ENCODE assay signal across 17 cellular contexts in the genomic region with DNA sequence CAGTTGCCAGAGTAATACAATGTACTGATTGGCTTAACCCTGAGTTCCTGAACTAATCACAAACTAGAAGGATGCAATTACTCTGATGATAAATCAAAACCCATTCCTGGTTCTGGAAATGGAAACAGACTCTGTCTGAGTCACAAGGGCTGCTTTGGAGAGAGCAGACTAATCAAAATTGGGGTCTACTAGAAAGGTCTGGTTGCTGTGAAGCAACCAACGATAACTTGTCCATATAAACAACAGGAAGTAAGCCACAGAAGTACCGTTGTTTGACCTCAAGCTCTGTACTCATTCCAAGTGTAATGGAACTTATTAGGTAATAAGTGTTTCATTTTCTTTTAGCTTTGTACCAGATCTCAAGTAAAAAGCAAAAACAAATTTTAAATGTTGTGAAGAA. TPM values are rescaled to one million over a fixed set of nuclear protein-coding genes. Genes with fewer than 3 reads are reported as not detected.
DNase-seq lines count a peak whose midpoint lies in the region; ATAC-seq and TF ChIP-seq lines count a peak whose summit lies in the region.
"Had no signal": no experiment of that assay in that cellular context is flagged by ENCODE, and none has a peak within 500 bp of the region (broad histone marks: within the 10 kb centered on the region; RNA-seq: fewer than 3 reads in every experiment).

No MANE protein-coding gene starts in this region.

- H3K9me3 Mint-ChIP-seq in activated naive CD8-positive, alpha-beta T cell treated with anti-CD3 and anti-CD28 coated beads, Interleukin-2, amount 50 U/mL, for 24 hours, result no peaks in the 10 kb centered on the region
- H3K9me3 Mint-ChIP-seq: activated naive CD4-positive, alpha-beta T cell treated with anti-CD3 and anti-CD28 coated beads for 36 hours had no signal

- H4K20me1 ChIP-seq in osteoblast (ENCODE audit: insufficient read depth, low read length), result no peaks in the 10 kb centered on the region

- H3K27me3 Mint-ChIP-seq in activated naive CD8-positive, alpha-beta T cell treated with anti-CD3 and anti-CD28 coated beads, Interleukin-2, amount 50 U/mL, for 24 hours, result no peaks in the 10 kb centered on the region

- no peak for TF ChIP-seq CTCF in osteoblast (IDR thresholded peaks at IDR 0.05; ENCODE audit: extremely low read depth, low read depth, low read length)

- H3K4me3 ChIP-seq in osteoblast (ENCODE audit: insufficient read depth, low read length), result no peak overlapping the region
- H3K4me3 ChIP-seq: K562, pancreas had no signal

- peak; percentile 64 for DNase-seq in SIG-M5 treated with dmso at 0.1 percent for 504 hours (lab: John Stamatoyannopoulos, UW; ENCODE audit: unreplicated experiment)
- DNase-seq in SIG-M5 (lab: John Stamatoyannopoulos, UW), result no peak
- peak; percentile 65 for DNase-seq in M059J (ENCODE audit: low read depth)
- DNase-seq in activated naive CD8-positive, alpha-beta T cell treated with anti-CD3 and anti-CD28 coated beads, Interleukin-2, amount 50 U/mL, for 24 hours, result no peak
- DNase-seq in osteoblast (ENCODE audit: insufficient read length, low spot score, missing footprints), result peak; percentile 78
- no peak for DNase-seq in NCI-H1092 treated with DMSO at 0.1 percent for 48 hours (lab: John Stamatoyannopoulos, UW)
- DNase-seq in HPDE6-E6E7 (ENCODE audit: extremely low spot score), result no peak
- DNase-seq: activated CD4-positive, CD25-positive, alpha-beta regulatory T cell treated with anti-CD3 and anti-CD28 coated beads, Interleukin-2, amount 50 U/mL, for 72 hours; activated naive CD4-positive, alpha-beta T cell treated with anti-CD3 and anti-CD28 coated beads for 36 hours; DMS79; left ventricle myocardium superior; NCI-H2227 treated with DMSO at 0.1 percent for 48 hours; pancreas had no signal

- H3K4me3 Mint-ChIP-seq in activated naive CD8-positive, alpha-beta T cell treated with anti-CD3 and anti-CD28 coated beads, Interleukin-2, amount 50 U/mL, for 24 hours, result no peak overlapping the region
- H3K4me3 Mint-ChIP-seq: activated naive CD4-positive, alpha-beta T cell treated with anti-CD3 and anti-CD28 coated beads for 36 hours had no signal

- H3K4me2 ChIP-seq in osteoblast (ENCODE audit: insufficient read depth, low read length), result no peak overlapping the region

- H3K4me1 Mint-ChIP-seq in activated naive CD8-positive, alpha-beta T cell treated with anti-CD3 and anti-CD28 coated beads, Interleukin-2, amount 50 U/mL, for 24 hours, result peaks cover 33% of the 10 kb centered on the region

- no peaks in the 10 kb centered on the region for H3K27me3 ChIP-seq in osteoblast (ENCODE audit: insufficient read depth, low read length)
- H3K27me3 ChIP-seq: pancreas had no signal

- peak overlapping the region; percentile 57 for H3K27ac Mint-ChIP-seq in activated naive CD8-positive, alpha-beta T cell treated with anti-CD3 and anti-CD28 coated beads, Interleukin-2, amount 50 U/mL, for 24 hours
- H3K27ac Mint-ChIP-seq: activated naive CD4-positive, alpha-beta T cell treated with anti-CD3 and anti-CD28 coated beads for 36 hours had no signal

- H3K36me3 ChIP-seq in osteoblast (ENCODE audit: insufficient read depth, low read length), result no peaks in the 10 kb centered on the region

- no peaks in the 10 kb centered on the region for H3K79me2 ChIP-seq in osteoblast (ENCODE audit: insufficient read depth, low read length)

- peaks cover 21% of the 10 kb centered on the region for H3K4me1 ChIP-seq in osteoblast (ENCODE audit: insufficient read depth, low read length)
- H3K4me1 ChIP-seq: pancreas had no signal

- H2AFZ ChIP-seq in osteoblast (ENCODE audit: low read length), result no peak overlapping the region

- no peak overlapping the region for H3K27ac ChIP-seq in osteoblast (ENCODE audit: low read depth, low read length)
- H3K27ac ChIP-seq: 22Rv1, pancreas had no signal

- no peaks in the 10 kb centered on the region for H3K9me3 ChIP-seq in osteoblast (ENCODE audit: low read depth, low read length)
- H3K9me3 ChIP-seq: pancreas had no signal

- peaks cover 2% of the 10 kb centered on the region for H3K36me3 Mint-ChIP-seq in activated naive CD8-positive, alpha-beta T cell treated with anti-CD3 and anti-CD28 coated beads, Interleukin-2, amount 50 U/mL, for 24 hours (ENCODE audit: low read depth)

- peak; percentile 65 for ATAC-seq in activated naive CD8-positive, alpha-beta T cell treated with anti-CD3 and anti-CD28 coated beads, Interleukin-2, amount 50 U/mL, for 24 hours
- ATAC-seq in HG03520 (IDR thresholded peaks at IDR 0.05; ENCODE audit: unreplicated experiment), result no peak
- ATAC-seq: K562, left ventricle myocardium superior, Right ventricle myocardium inferior had no signal

RNA-seq across cellular contexts. Expression of a gene that starts 49.7 kb away (rescaled TPM):
- 24.5 and 26.4 TPM in 2 replicates for total RNA-seq in M059J (2014; rRNA removed; shearing (Covaris generic))
- 0.72 and 1.5 TPM in 2 replicates for total RNA-seq in osteoblast

Comparison
In these comparisons a context has a peak if more than half of its experiments do, and no peak if none do; other contexts are left out.
1. DNase-seq: peak in SIG-M5 treated with dmso at 0.1 percent for 504 hours (single experiment), M059J (single experiment) and osteoblast (single experiment); none in SIG-M5 (single experiment), activated naive CD8-positive, alpha-beta T cell treated with anti-CD3 and anti-CD28 coated beads, Interleukin-2, amount 50 U/mL, for 24 hours (single experiment), NCI-H1092 treated with DMSO at 0.1 percent for 48 hours (single experiment) and HPDE6-E6E7 (single experiment).
2. RNA of a gene that starts 49.7 kb away (total RNA-seq): 24.5 to 26.4 TPM in M059J; 0.72 to 1.5 TPM in osteoblast; every median in the first group is over 10 times any median in the second.